Comparison of ENCODE assay signal across 8 cellular contexts in the genomic region with DNA sequence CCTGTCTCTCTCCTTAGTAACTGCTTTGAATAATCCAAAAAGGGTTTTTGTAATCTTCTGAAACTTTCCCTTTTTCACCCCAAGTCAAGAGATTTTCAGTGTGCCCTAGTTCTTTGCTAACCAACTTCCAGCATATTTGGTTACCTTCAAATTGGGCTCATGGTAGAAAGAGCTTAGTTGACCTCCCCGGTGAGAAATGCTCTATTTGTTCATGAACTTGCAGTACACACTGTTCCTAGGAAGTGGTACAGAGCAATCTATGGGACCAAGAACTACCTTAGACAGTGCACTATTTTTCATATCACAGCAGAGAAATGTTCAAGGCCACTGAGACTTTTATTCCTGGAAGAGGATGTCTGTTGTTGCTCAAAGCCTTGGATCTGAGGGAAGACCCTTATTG. TPM values are rescaled to one million over a fixed set of nuclear protein-coding genes. Genes with fewer than 3 reads are reported as not detected.
A peak's percentile ranks its signal among the peaks of the same experiment; 100 is the strongest.
DNase-seq lines count a peak whose midpoint lies in the region; ATAC-seq and TF ChIP-seq lines count a peak whose summit lies in the region.

No MANE protein-coding gene starts in this region.

- peaks cover 8 to 50% (median 10%) of the 10 kb centered on the region in 3 donors for H3K36me3 Mint-ChIP-seq in CD8-positive, alpha-beta memory T cell

- peaks cover 30% of the 10 kb centered on the region for H3K36me3 ChIP-seq in CD8-positive, alpha-beta memory T cell (ENCODE audit: insufficient read depth, low read length)
- H3K36me3 ChIP-seq in OCI-LY3 (replicated peaks; ENCODE audit: low read depth, low read length) (peaks cover 29% of the 10 kb centered on the region), parathyroid adenoma (ENCODE audit: control insufficient read depth, insufficient read depth, low read length) (no peaks in the 10 kb centered on the region)
- peaks cover 33% of the 10 kb centered on the region for H3K36me3 ChIP-seq in effector memory CD4-positive, alpha-beta T cell (ENCODE audit: control insufficient read depth, insufficient read depth, low read length)

- ATAC-seq in GM21529 (IDR thresholded peaks at IDR 0.05; ENCODE audit: unreplicated experiment) (no peak), HG02973 (IDR thresholded peaks at IDR 0.05; ENCODE audit: unreplicated experiment) (no peak)

- H3K27ac Mint-ChIP-seq in CD8-positive, alpha-beta memory T cell: peak overlapping the region; percentile 78 to 100 (median 99)

- no peaks in the 10 kb centered on the region for H3K9me3 Mint-ChIP-seq in CD8-positive, alpha-beta memory T cell

- H3K4me2 ChIP-seq in OCI-LY3 (ENCODE audit: low read length) (peak overlapping the region; percentile 99), parathyroid adenoma (ENCODE audit: low read length) (no peak overlapping the region)

- no peaks in the 10 kb centered on the region for H3K9me3 ChIP-seq in CD8-positive, alpha-beta memory T cell (ENCODE audit: low read length)
- H3K9me3 ChIP-seq in OCI-LY3 (ENCODE audit: insufficient read depth, low read length): no peaks in the 10 kb centered on the region
- H3K9me3 ChIP-seq in effector memory CD4-positive, alpha-beta T cell (ENCODE audit: control insufficient read depth, low read length): no peaks in the 10 kb centered on the region
- no peaks in the 10 kb centered on the region for H3K9me3 ChIP-seq in parathyroid adenoma (ENCODE audit: control insufficient read depth, low read length)

- H3K9ac ChIP-seq in OCI-LY3 (ENCODE audit: low read length) (peak overlapping the region; percentile 72; the same call in 1 of the 2 replicates), parathyroid adenoma (no peak overlapping the region)

- peaks cover 20 to 41% (median 23%) of the 10 kb centered on the region in 3 donors for H3K4me1 Mint-ChIP-seq in CD8-positive, alpha-beta memory T cell

- TF ChIP-seq CTCF in OCI-LY3 (IDR thresholded peaks at IDR 0.05; ENCODE audit: low read depth, low read length) (no peak), parathyroid adenoma (IDR thresholded peaks at IDR 0.05) (no peak)

- H3K27ac ChIP-seq in CD8-positive, alpha-beta memory T cell (ENCODE audit: low read depth, low read length): peak overlapping the region; percentile 13
- H3K27ac ChIP-seq in OCI-LY3 (ENCODE audit: low read length): no peak overlapping the region
- peak overlapping the region; percentile 93 for H3K27ac ChIP-seq in effector memory CD4-positive, alpha-beta T cell (ENCODE audit: insufficient read depth, low read length, poor library complexity, severe bottlenecking)
- H3K27ac ChIP-seq in parathyroid adenoma: peak overlapping the region; percentile 98

- no peaks in the 10 kb centered on the region for H4K20me1 ChIP-seq in OCI-LY3 (ENCODE audit: insufficient read depth, low read length)

- CTCF ChIA-PET in CD8-positive, alpha-beta memory T cell (lab: Charles Lee): interaction anchor here (0.7 to 12.8 kb wide), 8 partner anchors 8 to 90 kb away, joined by 4 to 128 read pairs (median 8); a partner anchor contains a TSS

- peaks cover 40% of the 10 kb centered on the region for H3K79me2 ChIP-seq in OCI-LY3 (ENCODE audit: low read length)
- H3K79me2 ChIP-seq in parathyroid adenoma: peaks cover 28% of the 10 kb centered on the region

- H2AFZ ChIP-seq in OCI-LY3 (ENCODE audit: low read depth, low read length): no peak overlapping the region
- H2AFZ ChIP-seq in parathyroid adenoma: no peak overlapping the region

- no peaks in the 10 kb centered on the region for H3K27me3 Mint-ChIP-seq in CD8-positive, alpha-beta memory T cell

- no peaks in the 10 kb centered on the region for H3K27me3 ChIP-seq in CD8-positive, alpha-beta memory T cell (ENCODE audit: insufficient read depth, low read length, poor library complexity, severe bottlenecking)
- H3K27me3 ChIP-seq in OCI-LY3 (ENCODE audit: low read depth, low read length) (no peaks in the 10 kb centered on the region), parathyroid adenoma (ENCODE audit: control insufficient read depth, insufficient read depth, low read length) (no peaks in the 10 kb centered on the region)
- no peaks in the 10 kb centered on the region for H3K27me3 ChIP-seq in effector memory CD4-positive, alpha-beta T cell (replicated peaks; ENCODE audit: control insufficient read depth, insufficient read depth, low read length, poor library complexity, severe bottlenecking)

- POLR2A ChIA-PET in CD8-positive, alpha-beta memory T cell (lab: Charles Lee): interaction anchor here (0.6 to 5.2 kb wide), 5 partner anchors 10 to 381 kb away, joined by 3 to 46 read pairs (median 19); a partner anchor contains a TSS

- DNase-seq in CD8-positive, alpha-beta memory T cell: no peak
- DNase-seq in effector memory CD4-positive, alpha-beta T cell: no peak
- DNase-seq in HCEC 1CT (no peak), MV-4-11 (lab: John Stamatoyannopoulos, UW) (no peak)

- H3K4me1 ChIP-seq in CD8-positive, alpha-beta memory T cell (ENCODE audit: insufficient read depth, low read length): peaks cover 18% of the 10 kb centered on the region
- peaks cover 28% of the 10 kb centered on the region for H3K4me1 ChIP-seq in OCI-LY3 (ENCODE audit: low read length)
- H3K4me1 ChIP-seq in effector memory CD4-positive, alpha-beta T cell (ENCODE audit: control insufficient read depth, insufficient read depth, low read length, poor library complexity, severe bottlenecking): peaks cover 23% of the 10 kb centered on the region
- H3K4me1 ChIP-seq in parathyroid adenoma: peaks cover 17% of the 10 kb centered on the region

- peak overlapping the region in 6 of 7 donors; percentile 86 to 99 (median 93) for H3K4me3 Mint-ChIP-seq in CD8-positive, alpha-beta memory T cell

- H3K4me3 ChIP-seq in CD8-positive, alpha-beta memory T cell (ENCODE audit: low read length): peak overlapping the region; percentile 97
- H3K4me3 ChIP-seq in OCI-LY3 (ENCODE audit: low read length) (peak overlapping the region; percentile 79), parathyroid adenoma (ENCODE audit: low read depth, low read length) (no peak overlapping the region)
- no peak overlapping the region for H3K4me3 ChIP-seq in effector memory CD4-positive, alpha-beta T cell (ENCODE audit: insufficient read depth, low read depth, low read length, poor library complexity, severe bottlenecking)

RNA-seq across cellular contexts. Expression of a gene that starts 1.7 kb away (rescaled TPM):
- total RNA-seq in CD8-positive, alpha-beta memory T cell: 100 to 1,000 TPM; 154 TPM
- 49.7 TPM for polyA plus RNA-seq in CD8-positive, alpha-beta memory T cell

RNA-seq across cellular contexts. Expression of a gene that starts 2.5 kb away (rescaled TPM):
- 10 to 100 TPM; 35.9 to 37.6 TPM for total RNA-seq in CD8-positive, alpha-beta memory T cell
- 0.68 TPM for polyA plus RNA-seq in CD8-positive, alpha-beta memory T cell

RNA-seq across cellular contexts. Expression of a gene that starts 12.9 kb away (rescaled TPM):
- under 1 TPM; 0.48 to 0.78 TPM for total RNA-seq in CD8-positive, alpha-beta memory T cell
- polyA plus RNA-seq in CD8-positive, alpha-beta memory T cell: not detected

RNA-seq across cellular contexts. Expression of a gene that starts 13.7 kb away (rescaled TPM):
- total RNA-seq in CD8-positive, alpha-beta memory T cell: 1,000 to 10,000 TPM; 1,331 to 1,374 TPM
- 613 TPM for polyA plus RNA-seq in CD8-positive, alpha-beta memory T cell

RNA-seq across cellular contexts. Expression of a gene that starts 19.5 kb away (rescaled TPM):
- total RNA-seq in CD8-positive, alpha-beta memory T cell: 1 to 10 TPM; 7.7 to 8.1 TPM
- 11.4 TPM for polyA plus RNA-seq in CD8-positive, alpha-beta memory T cell

Comparison
In these comparisons a context has a peak if more than half of its experiments do, and no peak if none do; other contexts are left out.
1. H3K4me3 ChIP-seq: peak in CD8-positive, alpha-beta memory T cell (single experiment) and OCI-LY3 (single experiment); none in effector memory CD4-positive, alpha-beta T cell (single experiment) and parathyroid adenoma (single experiment).